Comparison of ENCODE assay signal across 18 cellular contexts in the genomic region with DNA sequence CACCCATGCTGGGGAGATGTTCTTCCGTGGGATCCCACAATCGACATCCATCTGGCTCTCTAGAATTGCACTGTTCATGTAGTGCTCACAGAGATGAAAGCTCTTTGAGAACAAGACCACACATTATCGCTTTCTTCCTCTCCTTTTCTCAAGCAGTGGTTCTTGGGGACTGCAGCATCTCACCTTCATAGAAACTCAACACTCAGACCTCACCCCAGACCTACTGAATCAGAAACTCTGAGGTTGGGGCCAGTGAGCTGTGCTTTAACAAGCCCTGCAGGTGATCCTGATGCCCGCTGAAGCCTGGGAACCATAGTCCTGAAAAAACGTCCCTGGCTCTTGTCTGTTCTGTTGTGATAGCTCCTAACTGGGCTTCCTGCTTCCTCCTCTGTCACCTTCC.
DNase-seq lines count a peak whose midpoint lies in the region; ATAC-seq and TF ChIP-seq lines count a peak whose summit lies in the region.
"Had no signal": no experiment of that assay in that cellular context is flagged by ENCODE, and none has a peak within 500 bp of the region (broad histone marks: within the 10 kb centered on the region; RNA-seq: fewer than 3 reads in every experiment).

No MANE protein-coding gene starts in this region.

- H3K4me1 ChIP-seq in foreskin keratinocyte: no peaks in the 10 kb centered on the region

- POLR2A ChIA-PET in naive thymus-derived CD8-positive, alpha-beta T cell (lab: Charles Lee): interaction anchor here (0.5 kb wide), 1 partner anchor 144 kb away, joined by 3 read pairs; no protein-coding TSS in a partner anchor

- DNase-seq in GM12865 (ENCODE audit: low read depth) (peak; percentile 72), T-helper 17 cell (no peak), CD1c-positive myeloid dendritic cell (ENCODE audit: extremely low spot score) (no peak), foreskin keratinocyte (no peak), Right ventricle myocardium inferior (ENCODE audit: missing footprints) (no peak)
- no peak for DNase-seq in naive thymus-derived CD8-positive, alpha-beta T cell
- DNase-seq: effector CD8-positive, alpha-beta T cell; GOT3; Kasumi-1; NCI-H1417 treated with DMSO at 0.1 percent for 48 hours; nephron progenitor cell; PC-9; stimulated activated CD8-positive, alpha-beta memory T cell treated with anti-CD3 and anti-CD28 coated beads, Interleukin-4, amount 100 ng/mL, for 48 hours; SW 1271; transverse colon had no signal

- H3K27ac ChIP-seq in foreskin keratinocyte: no peak overlapping the region
- H3K27ac ChIP-seq: C4-2B, PC-9 had no signal

- no peak for TF ChIP-seq CTCF in GM12865 (IDR thresholded peaks at IDR 0.05; ENCODE audit: insufficient read depth, low read depth, low read length, missing control alignments)
- TF ChIP-seq CTCF in foreskin keratinocyte (conservative IDR thresholded peaks at IDR 0.05): no peak

- H3K36me3 Mint-ChIP-seq in T-helper 17 cell (ENCODE audit: low read depth): no peaks in the 10 kb centered on the region
- no peaks in the 10 kb centered on the region for H3K36me3 Mint-ChIP-seq in naive thymus-derived CD8-positive, alpha-beta T cell

- H3K4me3 ChIP-seq in GM12865 (ENCODE audit: low read depth, low read length): no peak overlapping the region
- H3K4me3 ChIP-seq: PC-9, transverse colon had no signal

- no peaks in the 10 kb centered on the region for H3K27me3 ChIP-seq in foreskin keratinocyte
- H3K27me3 ChIP-seq: transverse colon had no signal

- H3K4me3 Mint-ChIP-seq in T-helper 17 cell: peak overlapping the region; percentile 8
- peak overlapping the region in 9 of 10 donors; percentile 29 to 73 (median 53) for H3K4me3 Mint-ChIP-seq in naive thymus-derived CD8-positive, alpha-beta T cell
- H3K4me3 Mint-ChIP-seq: nephron progenitor cell had no signal

- H3K4me1 Mint-ChIP-seq in T-helper 17 cell: peaks cover 24% of the 10 kb centered on the region
- peaks cover 27 to 55% (median 48%) of the 10 kb centered on the region in 4 donors for H3K4me1 Mint-ChIP-seq in naive thymus-derived CD8-positive, alpha-beta T cell

- no peaks in the 10 kb centered on the region for H3K9me3 Mint-ChIP-seq in naive thymus-derived CD8-positive, alpha-beta T cell

- intact Hi-C loops in Right ventricle myocardium inferior (cut with DNase I): no loop called here

- H3K27ac Mint-ChIP-seq in T-helper 17 cell: peak overlapping the region; percentile 71
- peak overlapping the region; percentile 2 to 92 (median 72) for H3K27ac Mint-ChIP-seq in naive thymus-derived CD8-positive, alpha-beta T cell
- H3K27ac Mint-ChIP-seq: nephron progenitor cell had no signal

- no peaks in the 10 kb centered on the region for H3K27me3 Mint-ChIP-seq in T-helper 17 cell
- no peaks in the 10 kb centered on the region for H3K27me3 Mint-ChIP-seq in naive thymus-derived CD8-positive, alpha-beta T cell

- ATAC-seq in GM21381 (IDR thresholded peaks at IDR 0.05; ENCODE audit: unreplicated experiment) (peak; percentile 56), T-helper 17 cell (no peak), foreskin keratinocyte (no peak), Right ventricle myocardium inferior (no peak)
- no peak for ATAC-seq in naive thymus-derived CD8-positive, alpha-beta T cell
- ATAC-seq: activated CD4-positive, CD25-positive, alpha-beta regulatory T cell treated with anti-CD3 and anti-CD28 coated beads, Interleukin-2, amount 50 U/mL, for 24 hours had no signal

- H3K9me3 ChIP-seq in T-helper 17 cell (ENCODE audit: control insufficient read depth, low read length, poor library complexity, severe bottlenecking): no peaks in the 10 kb centered on the region
- H3K9me3 ChIP-seq: transverse colon had no signal
